10 cellular contexts compared by ENCODE assay signal in the genomic region with DNA sequence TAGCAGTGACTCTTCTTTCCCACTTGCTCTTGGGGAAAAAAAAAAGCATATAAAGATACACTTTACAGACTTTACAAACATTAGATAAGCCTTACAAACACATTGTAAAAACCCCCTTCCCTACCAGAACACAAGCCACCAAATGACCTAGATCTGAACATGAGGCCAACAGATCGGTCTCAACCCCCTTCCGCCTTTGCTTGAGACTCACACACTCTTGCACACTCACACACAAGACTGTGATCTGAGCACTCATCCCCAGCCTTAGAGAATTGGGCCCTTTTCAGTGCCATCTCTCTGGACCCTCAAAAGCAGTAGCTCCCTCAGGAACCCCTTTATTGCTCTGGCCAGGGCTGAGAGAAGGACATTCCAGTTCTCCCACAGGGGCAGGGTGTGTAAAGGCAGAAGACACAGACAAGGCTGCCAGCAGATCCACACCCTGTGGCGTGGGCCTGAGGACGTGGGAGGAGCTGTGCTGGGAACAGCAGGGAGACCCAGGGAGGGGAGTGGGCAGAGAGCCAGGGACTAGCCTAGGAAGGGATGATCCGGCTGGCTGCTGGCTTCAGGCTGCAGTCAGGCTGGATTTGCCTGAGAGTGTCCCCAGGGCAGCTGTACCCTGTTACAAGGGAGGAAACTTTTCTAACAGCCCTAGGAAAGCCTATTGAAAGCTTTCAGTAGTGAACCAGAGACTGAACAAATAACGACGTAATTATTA.
DNase-seq lines count a peak whose midpoint lies in the region; ATAC-seq and TF ChIP-seq lines count a peak whose summit lies in the region.
"Had no signal": no experiment of that assay in that cellular context is flagged by ENCODE, and none has a peak within 500 bp of the region (broad histone marks: within the 10 kb centered on the region; RNA-seq: fewer than 3 reads in every experiment).

No MANE protein-coding gene starts in this region.

- CTCF ChIA-PET in naive thymus-derived CD4-positive, alpha-beta T cell (lab: Charles Lee) = no interaction called here

- in situ Hi-C loops in astrocyte of the cerebellum (cut with HindIII; ENCODE audit: low sequenced_read_pairs) = no loop called here

- no peak for TF ChIP-seq POLR2A in prostate gland (IDR thresholded peaks at IDR 0.05)

- DNase-seq in EL (peak; percentile 22), astrocyte of the cerebellum (ENCODE audit: low read depth) (peak; percentile 28), heart right ventricle (peak; percentile 84 to 87), prostate gland (ENCODE audit: low spot score) (peak; percentile 85), inferior parietal cortex (ENCODE audit: extremely low spot score) (no peak)
- no peak for DNase-seq in stimulated activated CD8-positive, alpha-beta memory T cell treated with anti-CD3 and anti-CD28 coated beads, Interleukin-4, amount 100 ng/mL, for 48 hours
- DNase-seq in naive thymus-derived CD4-positive, alpha-beta T cell = no peak
- DNase-seq: activated naive CD8-positive, alpha-beta T cell treated with anti-CD3 and anti-CD28 coated beads, Interleukin-2, amount 10 ng/mL, durations not matched to agents 7 days and 5 days had no signal

- 29 to 39% methylated on average over 7 of the region's 7 CpGs for whole genome bisulfite sequencing in heart right ventricle, 2 donors
- 25% methylated on average over 7 of the region's 7 CpGs for WGBS in prostate gland

- H3K4me3 Mint-ChIP-seq in naive thymus-derived CD4-positive, alpha-beta T cell = no peak overlapping the region
- H3K4me3 Mint-ChIP-seq: activated naive CD8-positive, alpha-beta T cell treated with anti-CD3 and anti-CD28 coated beads, Interleukin-2, amount 10 ng/mL, durations not matched to agents 7 days and 5 days; CD4-positive, alpha-beta memory T cell had no signal

- peaks cover 0 to 8% (median 0%) of the 10 kb centered on the region in 11 donors for H3K9me3 Mint-ChIP-seq in naive thymus-derived CD4-positive, alpha-beta T cell
- H3K9me3 Mint-ChIP-seq: activated naive CD8-positive, alpha-beta T cell treated with anti-CD3 and anti-CD28 coated beads, Interleukin-2, amount 10 ng/mL, durations not matched to agents 7 days and 5 days had no signal

- no peaks in the 10 kb centered on the region for H3K4me1 Mint-ChIP-seq in naive thymus-derived CD4-positive, alpha-beta T cell
- H3K4me1 Mint-ChIP-seq: activated naive CD8-positive, alpha-beta T cell treated with anti-CD3 and anti-CD28 coated beads, Interleukin-2, amount 10 ng/mL, durations not matched to agents 7 days and 5 days; CD4-positive, alpha-beta memory T cell had no signal

- H3K9me3 ChIP-seq in heart right ventricle (peaks cover 0 to 15% (median 0%) of the 10 kb centered on the region in 11 donors), prostate gland (no peaks in the 10 kb centered on the region)
- H3K9me3 ChIP-seq in naive thymus-derived CD4-positive, alpha-beta T cell (ENCODE audit: control insufficient read depth in 2 of 3, low read length in 3 of 3) = peaks cover 0 to 5% (median 0%) of the 10 kb centered on the region in 3 experiments

- H3K4me3 ChIP-seq in astrocyte of the cerebellum (ENCODE audit: low read depth, low read length) = no peak overlapping the region
- H3K4me3 ChIP-seq in heart right ventricle = no peak overlapping the region
- no peak overlapping the region for H3K4me3 ChIP-seq in prostate gland
- H3K4me3 ChIP-seq in naive thymus-derived CD4-positive, alpha-beta T cell (ENCODE audit: low read length) = no peak overlapping the region

- H3K27ac ChIP-seq in heart right ventricle (peak overlapping the region in 8 of 10 donors; percentile 40 to 77 (median 56)), prostate gland (peak overlapping the region; percentile 76 to 78)
- H3K27ac ChIP-seq in naive thymus-derived CD4-positive, alpha-beta T cell (ENCODE audit: low read depth, low read length) = no peak overlapping the region

- no peaks in the 10 kb centered on the region for H3K36me3 Mint-ChIP-seq in naive thymus-derived CD4-positive, alpha-beta T cell
- H3K36me3 Mint-ChIP-seq: activated naive CD8-positive, alpha-beta T cell treated with anti-CD3 and anti-CD28 coated beads, Interleukin-2, amount 10 ng/mL, durations not matched to agents 7 days and 5 days; CD4-positive, alpha-beta memory T cell had no signal

- H3K27me3 ChIP-seq in heart right ventricle = no peaks in the 10 kb centered on the region
- H3K27me3 ChIP-seq in prostate gland (replicated peaks; ENCODE audit: insufficient read depth) = no peaks in the 10 kb centered on the region
- H3K27me3 ChIP-seq in naive thymus-derived CD4-positive, alpha-beta T cell (ENCODE audit: control insufficient read depth in 2 of 2, insufficient read depth in 2 of 2, low read length in 2 of 2) = no peaks in the 10 kb centered on the region

- H3K27ac Mint-ChIP-seq in naive thymus-derived CD4-positive, alpha-beta T cell = no peak overlapping the region
- H3K27ac Mint-ChIP-seq: activated naive CD8-positive, alpha-beta T cell treated with anti-CD3 and anti-CD28 coated beads, Interleukin-2, amount 10 ng/mL, durations not matched to agents 7 days and 5 days had no signal

- H3K27me3 Mint-ChIP-seq in naive thymus-derived CD4-positive, alpha-beta T cell = peaks cover 8 to 35% (median 22%) of the 10 kb centered on the region in 5 donors

- H3K36me3 ChIP-seq in heart right ventricle (peaks cover 0 to 4% (median 0%) of the 10 kb centered on the region in 9 donors), prostate gland (no peaks in the 10 kb centered on the region)
- H3K36me3 ChIP-seq in naive thymus-derived CD4-positive, alpha-beta T cell (ENCODE audit: control insufficient read depth in 2 of 3, insufficient read depth in 3 of 3, low read length in 3 of 3) = no peaks in the 10 kb centered on the region

- TF ChIP-seq CTCF in astrocyte of the cerebellum (IDR thresholded peaks at IDR 0.05; ENCODE audit: low read depth, low read length, missing control alignments) = no peak
- TF ChIP-seq CTCF in heart right ventricle (IDR thresholded peaks at IDR 0.05) = no peak
- no peak for TF ChIP-seq CTCF in prostate gland (IDR thresholded peaks at IDR 0.05)

- intact Hi-C loops in heart right ventricle (cut with DNase I) = no loop called here
- intact Hi-C loops in prostate gland (cut with DNase I) = no loop called here
- intact Hi-C loops in naive thymus-derived CD4-positive, alpha-beta T cell (cut with micrococcal nuclease) = no loop called here

- peaks cover 3 to 48% (median 26%) of the 10 kb centered on the region in 9 donors for H3K4me1 ChIP-seq in heart right ventricle
- peaks cover 7% of the 10 kb centered on the region for H3K4me1 ChIP-seq in prostate gland (replicated peaks)
- H3K4me1 ChIP-seq in naive thymus-derived CD4-positive, alpha-beta T cell (ENCODE audit: control insufficient read depth in 2 of 2, insufficient read depth in 2 of 2, low read length in 2 of 2) = no peaks in the 10 kb centered on the region

- ATAC-seq in heart right ventricle = peak; percentile 90 to 95 (median 94)
- no peak for ATAC-seq in GM18907 (IDR thresholded peaks at IDR 0.05; ENCODE audit: unreplicated experiment)
- no peak for ATAC-seq in naive thymus-derived CD4-positive, alpha-beta T cell

- POLR2A ChIA-PET in naive thymus-derived CD4-positive, alpha-beta T cell (lab: Charles Lee) = no interaction called here

Comparison
In these comparisons a context has a peak if more than half of its experiments do, and no peak if none do; other contexts are left out.
1. DNase-seq: peak in EL (single experiment), astrocyte of the cerebellum (single experiment), heart right ventricle (2 of 2) and prostate gland (single experiment); none in stimulated activated CD8-positive, alpha-beta memory T cell treated with anti-CD3 and anti-CD28 coated beads, Interleukin-4, amount 100 ng/mL, for 48 hours (single experiment), naive thymus-derived CD4-positive, alpha-beta T cell (0 of 9) and inferior parietal cortex (single experiment).
2. ATAC-seq: peak in heart right ventricle (8 of 8); none in GM18907 (single experiment) and naive thymus-derived CD4-positive, alpha-beta T cell (single experiment).